Comparison of ENCODE assay signal across 17 cellular contexts in genomic region chr11:2466069-2466801, GRCh38. TPM values are rescaled to one million over a fixed set of nuclear protein-coding genes. Genes with fewer than 3 reads are reported as not detected.
DNase-seq lines count a peak whose midpoint lies in the region; ATAC-seq and TF ChIP-seq lines count a peak whose summit lies in the region.
"Had no signal": no experiment of that assay in that cellular context is flagged by ENCODE, and none has a peak within 500 bp of the region (broad histone marks: within the 10 kb centered on the region; RNA-seq: fewer than 3 reads in every experiment).

No MANE protein-coding gene starts in this region.

- no peaks in the 10 kb centered on the region for H3K36me3 Mint-ChIP-seq in activated naive CD8-positive, alpha-beta T cell
- H3K36me3 Mint-ChIP-seq in activated naive CD8-positive, alpha-beta T cell treated with anti-CD3 and anti-CD28 coated beads, Interleukin-2, amount 50 U/mL, for 24 hours (ENCODE audit: low read depth), result no peaks in the 10 kb centered on the region
- H3K36me3 Mint-ChIP-seq in endodermal cell (ENCODE audit: low read depth), result no peaks in the 10 kb centered on the region

- H3K9ac ChIP-seq in Loucy (ENCODE audit: low read depth, low read length, poor library complexity, severe bottlenecking), result no peak overlapping the region
- no peak overlapping the region for H3K9ac ChIP-seq in endodermal cell (ENCODE audit: extremely low read depth, low read length, poor library complexity, severe bottlenecking)

- intact Hi-C loops in testis (cut with DNase I; ENCODE audit: low total_unique reads), result no loop called here

- DNase-seq in activated naive CD8-positive, alpha-beta T cell treated with anti-CD3 and anti-CD28 coated beads, Interleukin-2, amount 50 U/mL, for 24 hours, result no peak
- DNase-seq in endodermal cell (peak; percentile 17), testis (peak; percentile 6), SHP77 treated with DMSO at 0.1 percent for 48 hours (lab: John Stamatoyannopoulos, UW) (no peak), islet precursor cell (no peak)
- DNase-seq: activated CD4-positive, CD25-positive, alpha-beta regulatory T cell; mammary epithelial cell; NCI-H1105; NCI-H2171; nephron progenitor cell; right cardiac atrium had no signal

- H3K4me3 ChIP-seq in Loucy (ENCODE audit: low read length, poor library complexity, severe bottlenecking) (no peak overlapping the region), endodermal cell (ENCODE audit: low read length) (no peak overlapping the region), testis (no peak overlapping the region)
- H3K4me3 ChIP-seq: gastroesophageal sphincter had no signal

- no peak overlapping the region for H3K27ac Mint-ChIP-seq in activated naive CD8-positive, alpha-beta T cell
- H3K27ac Mint-ChIP-seq in activated naive CD8-positive, alpha-beta T cell treated with anti-CD3 and anti-CD28 coated beads, Interleukin-2, amount 50 U/mL, for 24 hours, result no peak overlapping the region
- H3K27ac Mint-ChIP-seq in endodermal cell, result no peak overlapping the region
- H3K27ac Mint-ChIP-seq: nephron progenitor cell had no signal

- peak overlapping the region; percentile 48 for H3K4me2 ChIP-seq in Loucy (ENCODE audit: low read depth, low read length, poor library complexity, severe bottlenecking)

- no peak overlapping the region for H2AFZ ChIP-seq in Loucy (ENCODE audit: low read length)

- H3K4me1 ChIP-seq in Loucy (ENCODE audit: insufficient read depth, low read length, poor library complexity, severe bottlenecking), result peaks cover 15% of the 10 kb centered on the region
- no peaks in the 10 kb centered on the region for H3K4me1 ChIP-seq in endodermal cell (ENCODE audit: control insufficient read depth, insufficient read depth, low read length)
- H3K4me1 ChIP-seq in testis, result peaks cover 37% of the 10 kb centered on the region
- H3K4me1 ChIP-seq: gastroesophageal sphincter had no signal

- H3K36me3 ChIP-seq in Loucy (ENCODE audit: insufficient read depth, low read length) (no peaks in the 10 kb centered on the region), endodermal cell (ENCODE audit: control insufficient read depth, insufficient read depth, low read length) (no peaks in the 10 kb centered on the region), testis (ENCODE audit: low read depth, missing control alignments) (no peaks in the 10 kb centered on the region)
- H3K36me3 ChIP-seq: gastroesophageal sphincter had no signal

- H3K4me1 Mint-ChIP-seq in activated naive CD8-positive, alpha-beta T cell (ENCODE audit: low read depth), result peaks cover 59% of the 10 kb centered on the region
- peaks cover 50% of the 10 kb centered on the region for H3K4me1 Mint-ChIP-seq in activated naive CD8-positive, alpha-beta T cell treated with anti-CD3 and anti-CD28 coated beads, Interleukin-2, amount 50 U/mL, for 24 hours
- H3K4me1 Mint-ChIP-seq in endodermal cell, result no peaks in the 10 kb centered on the region
- H3K4me1 Mint-ChIP-seq: nephron progenitor cell had no signal

- 75 to 88% methylated on average over 6 to 9 of the region's 9 CpGs for WGBS in endodermal cell (ENCODE audit: insufficient coverage in 1 of 2, insufficient read length in 1 of 2), 2 experiments
- WGBS in testis, 2 donors, result 85 to 100% methylated on average over 1 to 9 of the region's 9 CpGs

- H3K27ac ChIP-seq in endodermal cell (ENCODE audit: low read depth, low read length), result no peak overlapping the region
- H3K27ac ChIP-seq in testis, result no peak overlapping the region
- H3K27ac ChIP-seq: epithelial cell of prostate, gastroesophageal sphincter, RWPE1 had no signal

- ATAC-seq in activated naive CD8-positive, alpha-beta T cell treated with anti-CD3 and anti-CD28 coated beads, Interleukin-2, amount 50 U/mL, for 24 hours, result no peak
- no peak for ATAC-seq in HG02938 (IDR thresholded peaks at IDR 0.05; ENCODE audit: unreplicated experiment)
- ATAC-seq: gastroesophageal sphincter, right cardiac atrium had no signal

- H3K4me3 Mint-ChIP-seq in activated naive CD8-positive, alpha-beta T cell, result peak overlapping the region; percentile 74
- H3K4me3 Mint-ChIP-seq in activated naive CD8-positive, alpha-beta T cell treated with anti-CD3 and anti-CD28 coated beads, Interleukin-2, amount 50 U/mL, for 24 hours, result no peak overlapping the region
- H3K4me3 Mint-ChIP-seq in endodermal cell, result no peak overlapping the region
- H3K4me3 Mint-ChIP-seq: nephron progenitor cell had no signal

- TF ChIP-seq CTCF in Loucy (conservative IDR thresholded peaks at IDR 0.05; ENCODE audit: low read length) (no peak), endodermal cell (conservative IDR thresholded peaks at IDR 0.05) (no peak), testis (IDR thresholded peaks at IDR 0.05) (no peak)

- TF ChIP-seq POLR2A in testis (IDR thresholded peaks at IDR 0.05), result no peak

- no peaks in the 10 kb centered on the region for H3K27me3 Mint-ChIP-seq in activated naive CD8-positive, alpha-beta T cell
- no peaks in the 10 kb centered on the region for H3K27me3 Mint-ChIP-seq in activated naive CD8-positive, alpha-beta T cell treated with anti-CD3 and anti-CD28 coated beads, Interleukin-2, amount 50 U/mL, for 24 hours
- peaks cover 31% of the 10 kb centered on the region for H3K27me3 Mint-ChIP-seq in endodermal cell (ENCODE audit: insufficient read depth)

- no peaks in the 10 kb centered on the region for H3K9me3 Mint-ChIP-seq in activated naive CD8-positive, alpha-beta T cell (ENCODE audit: low read depth)
- no peaks in the 10 kb centered on the region for H3K9me3 Mint-ChIP-seq in activated naive CD8-positive, alpha-beta T cell treated with anti-CD3 and anti-CD28 coated beads, Interleukin-2, amount 50 U/mL, for 24 hours
- H3K9me3 Mint-ChIP-seq in endodermal cell, result no peaks in the 10 kb centered on the region
- H3K9me3 Mint-ChIP-seq: nephron progenitor cell had no signal

- H3K9me3 ChIP-seq in Loucy (ENCODE audit: insufficient read depth, low read depth, low read length), result no peaks in the 10 kb centered on the region
- no peaks in the 10 kb centered on the region for H3K9me3 ChIP-seq in endodermal cell (ENCODE audit: control insufficient read depth, low read length)
- no peaks in the 10 kb centered on the region for H3K9me3 ChIP-seq in testis
- H3K9me3 ChIP-seq: gastroesophageal sphincter had no signal

- peaks cover 3% of the 10 kb centered on the region for H4K20me1 ChIP-seq in Loucy (ENCODE audit: insufficient read depth, low read length, poor library complexity, severe bottlenecking)

- H3K27me3 ChIP-seq in Loucy (ENCODE audit: insufficient read depth, low read length, poor library complexity, severe bottlenecking) (no peaks in the 10 kb centered on the region), endodermal cell (ENCODE audit: control insufficient read depth, insufficient read depth, low read length, poor library complexity, severe bottlenecking) (peaks cover 10% of the 10 kb centered on the region), testis (no peaks in the 10 kb centered on the region)

- no peaks in the 10 kb centered on the region for H3K9me2 ChIP-seq in Loucy (replicated peaks; ENCODE audit: low read depth, low read length)

- no peaks in the 10 kb centered on the region for H3F3A ChIP-seq in Loucy (ENCODE audit: low read depth)

- H3K79me2 ChIP-seq in Loucy (ENCODE audit: insufficient read depth, low read length), result no peaks in the 10 kb centered on the region

RNA-seq across cellular contexts. Expression of gene KCNQ1, which starts 21.4 kb away (rescaled TPM):
- 1 to 10 TPM; 1.8 to 3.5 TPM for total RNA-seq in endodermal cell
- 1.0 TPM for polyA plus RNA-seq in endodermal cell (2013, experiment 1 of 2)
- 0.46 TPM for polyA plus RNA-seq in endodermal cell (2013, experiment 2 of 2)
- total RNA-seq in testis, result 10 to 100 TPM; 12.8 to 24.2 TPM
- polyA plus RNA-seq in testis (ENCODE audit: insufficient read depth, low read depth, low replicate concordance), result 6.0 TPM
- polyA plus RNA-seq: mammary epithelial cell had no signal

RNA-seq across cellular contexts. Expression of gene TRPM5, which starts 21.9 kb away (rescaled TPM):
- under 1 TPM; 0.11 TPM for total RNA-seq in endodermal cell
- polyA plus RNA-seq in endodermal cell (2013, experiment 1 of 2), result 0.18 TPM
- polyA plus RNA-seq in endodermal cell (2013, experiment 2 of 2), result 0.08 TPM
- total RNA-seq in testis, result 1 to 10 TPM in 1 of 2 donors, under 1 TPM in 1; 0.94 to 1.1 TPM
- polyA plus RNA-seq in testis (ENCODE audit: insufficient read depth, low read depth, low replicate concordance), result 0.46 TPM
- total RNA-seq: gastroesophageal sphincter, mammary epithelial cell, right cardiac atrium had no signal
- polyA plus RNA-seq: mammary epithelial cell had no signal

Comparison
In these comparisons a context has a peak if more than half of its experiments do, and no peak if none do; other contexts are left out.
1. DNase-seq: peak in endodermal cell (single experiment) and testis (single experiment); none in activated naive CD8-positive, alpha-beta T cell treated with anti-CD3 and anti-CD28 coated beads, Interleukin-2, amount 50 U/mL, for 24 hours (single experiment), SHP77 treated with DMSO at 0.1 percent for 48 hours (single experiment) and islet precursor cell (single experiment).